Comparison of ENCODE assay signal across 12 cellular contexts in genomic region chr2:218382785-218383184, GRCh38. TPM values are rescaled to one million over a fixed set of nuclear protein-coding genes. Genes with fewer than 3 reads are reported as not detected.
"Had no signal": no experiment of that assay in that cellular context is flagged by ENCODE, and none has a peak within 500 bp of the region (broad histone marks: within the 10 kb centered on the region; RNA-seq: fewer than 3 reads in every experiment).

No MANE protein-coding gene starts in this region.

- H3K27me3 ChIP-seq: cardiac muscle cell had no signal

- H3K36me3 ChIP-seq: cardiac muscle cell had no signal

- H3K4me3 ChIP-seq: cardiac muscle cell had no signal

- ATAC-seq: activated T-helper 17 cell treated with anti-CD3 and anti-CD28 coated beads, Interleukin-2, amount 50 U/mL, for 72 hours had no signal

- H3K27ac ChIP-seq: cardiac muscle cell, epithelial cell of prostate, parathyroid adenoma had no signal

- DNase-seq: activated B cell treated with CpG ODN at 0.5 μM for 24 hours; activated CD4-positive, alpha-beta T cell treated with anti-CD3 and anti-CD28 coated beads, Interleukin-2, amount 10 ng/mL, durations not matched to agents 24 days and 14 days; activated CD8-positive, alpha-beta memory T cell treated with anti-CD3 and anti-CD28 coated beads for 24 hours; activated naive CD4-positive, alpha-beta T cell treated with anti-CD3 and anti-CD28 coated beads for 36 hours; effector memory CD4-positive, alpha-beta T cell; T-helper 17 cell had no signal

- H3K4me1 ChIP-seq: parathyroid adenoma had no signal

- H3K9ac ChIP-seq: parathyroid adenoma had no signal

RNA-seq across cellular contexts. Expression of gene SLC11A1, which starts 0.7 kb away (rescaled TPM):
- total RNA-seq: activated naive CD4-positive, alpha-beta T cell treated with anti-CD3 and anti-CD28 coated beads for 36 hours had no signal
- polyA plus RNA-seq: neural cell had no signal

RNA-seq across cellular contexts. Expression of gene CATIP, which starts 26.1 kb away (rescaled TPM):
- total RNA-seq: activated B cell treated with CpG ODN at 0.5 μM for 24 hours; activated CD4-positive, alpha-beta T cell treated with anti-CD3 and anti-CD28 coated beads, Interleukin-2, amount 10 ng/mL, durations not matched to agents 24 days and 14 days; activated naive CD4-positive, alpha-beta T cell treated with anti-CD3 and anti-CD28 coated beads for 36 hours; activated T-helper 17 cell treated with anti-CD3 and anti-CD28 coated beads, Interleukin-2, amount 50 U/mL, for 72 hours; kidney epithelial cell; T-helper 17 cell had no signal
- polyA plus RNA-seq: neural cell had no signal

RNA-seq across cellular contexts. Expression of gene VIL1, which starts 36.1 kb away (rescaled TPM):
- total RNA-seq: activated CD4-positive, alpha-beta T cell treated with anti-CD3 and anti-CD28 coated beads, Interleukin-2, amount 10 ng/mL, durations not matched to agents 24 days and 14 days; activated naive CD4-positive, alpha-beta T cell treated with anti-CD3 and anti-CD28 coated beads for 36 hours; kidney epithelial cell had no signal
- polyA plus RNA-seq: neural cell had no signal
